ENCODE assay signal across 8 cellular contexts in genomic region chr10:119893845-119894427, GRCh38. TPM values are rescaled to one million over a fixed set of nuclear protein-coding genes. Genes with fewer than 3 reads are reported as not detected.
DNase-seq lines count a peak whose midpoint lies in the region; ATAC-seq and TF ChIP-seq lines count a peak whose summit lies in the region.

No MANE protein-coding gene starts in this region.

- H3K9ac ChIP-seq in PC-3 (ENCODE audit: low read length) (0 out of 2 replicates have a peak overlapping the region, but pooled peaks have one; percentile 96), endodermal cell (ENCODE audit: extremely low read depth, low read length, poor library complexity, severe bottlenecking) (no peak overlapping the region), trophoblast cell (ENCODE audit: low read length) (no peak overlapping the region)

- peak overlapping the region; percentile 98 for H3K4me2 ChIP-seq in PC-3 (ENCODE audit: low read length)
- H3K4me2 ChIP-seq in trophoblast cell (ENCODE audit: low read length) = peak overlapping the region; percentile 42

- H3K14ac ChIP-seq in trophoblast cell (ENCODE audit: low read length) = no peak overlapping the region

- no peaks in the 10 kb centered on the region for H3K27me3 ChIP-seq in GM06990 (replicated peaks; ENCODE audit: control insufficient read depth, insufficient read depth, low read length)
- H3K27me3 ChIP-seq in PC-3 (ENCODE audit: low read length) = no peaks in the 10 kb centered on the region
- H3K27me3 ChIP-seq in endodermal cell (ENCODE audit: control insufficient read depth, insufficient read depth, low read length, poor library complexity, severe bottlenecking) = no peaks in the 10 kb centered on the region
- H3K27me3 ChIP-seq in trophoblast cell (ENCODE audit: insufficient read depth, low read length) = no peaks in the 10 kb centered on the region

- CTCF ChIA-PET in PC-3 (lab: Charles Lee) = no interaction called here

- WGBS in endodermal cell (ENCODE audit: insufficient coverage in 1 of 2, insufficient read length in 1 of 2), 2 experiments = 88 to 89% methylated on average over 1 to 3 of the region's 3 CpGs
- WGBS in trophoblast cell (ENCODE audit: extremely low coverage, insufficient coverage, insufficient read length) = no CpG with 5 or more reads among the region's 3 CpGs

- H3K9me3 ChIP-seq in PC-3 (ENCODE audit: low read length) (no peaks in the 10 kb centered on the region), endodermal cell (ENCODE audit: control insufficient read depth, low read length) (peaks cover 11% of the 10 kb centered on the region), trophoblast cell (ENCODE audit: insufficient read depth, low read depth, low read length) (peaks cover 2% of the 10 kb centered on the region)

- no peak overlapping the region for H2BK5ac ChIP-seq in trophoblast cell (ENCODE audit: low read depth, low read length, poor library complexity)

- H4K12ac ChIP-seq in trophoblast cell (ENCODE audit: low read depth, low read length) = no peak overlapping the region

- peak overlapping the region; percentile 95 for H3K4me3 Mint-ChIP-seq in endodermal cell

- H3K27me3 Mint-ChIP-seq in endodermal cell (ENCODE audit: insufficient read depth) = no peaks in the 10 kb centered on the region

- H3K9me2 ChIP-seq in PC-3 (replicated peaks; ENCODE audit: low read length) = no peaks in the 10 kb centered on the region

- no peak for ATAC-seq in PC-3

- intact Hi-C loops in PC-3 (cut with micrococcal nuclease) = no loop called here

- H2AFZ ChIP-seq in PC-3 (ENCODE audit: low read length) (no peak overlapping the region), trophoblast cell (ENCODE audit: insufficient read depth, low read length, poor library complexity) (no peak overlapping the region)

- H2BK120ac ChIP-seq in trophoblast cell (ENCODE audit: insufficient read depth, low read length, poor library complexity) = no peak overlapping the region

- peaks cover 33% of the 10 kb centered on the region for H3K36me3 Mint-ChIP-seq in endodermal cell (ENCODE audit: low read depth)

- peaks cover 39% of the 10 kb centered on the region for H3K4me1 Mint-ChIP-seq in endodermal cell

- no peak for TF ChIP-seq CTCF in GM06990 (IDR thresholded peaks at IDR 0.05; ENCODE audit: insufficient read depth, low read length, poor library complexity, severe bottlenecking)
- no peak for TF ChIP-seq CTCF in PC-3 (conservative IDR thresholded peaks at IDR 0.05; ENCODE audit: low read depth, low read length)
- TF ChIP-seq CTCF in endodermal cell (conservative IDR thresholded peaks at IDR 0.05) = no peak

- H3K9me3 Mint-ChIP-seq in endodermal cell = peaks cover 20% of the 10 kb centered on the region

- no peaks in the 10 kb centered on the region for H3F3A ChIP-seq in PC-3 (ENCODE audit: low read length, unreplicated experiment)

- peaks cover 12% of the 10 kb centered on the region for H3K36me3 ChIP-seq in GM06990 (ENCODE audit: control insufficient read depth, insufficient read depth, low read length)
- H3K36me3 ChIP-seq in PC-3 (ENCODE audit: low read depth, low read length) = peaks cover 12% of the 10 kb centered on the region
- H3K36me3 ChIP-seq in endodermal cell (ENCODE audit: control insufficient read depth, insufficient read depth, low read length) = peaks cover 34% of the 10 kb centered on the region
- peaks cover 9 to 13% of the 10 kb centered on the region in 2 experiments for H3K36me3 ChIP-seq in trophoblast cell (ENCODE audit: control insufficient read depth in 1 of 2, insufficient read depth in 2 of 2, low read length in 2 of 2)

- no peak overlapping the region for H2BK12ac ChIP-seq in trophoblast cell (ENCODE audit: low read length)

- no peak overlapping the region for H3K27ac Mint-ChIP-seq in endodermal cell

- no peak overlapping the region for H4K8ac ChIP-seq in trophoblast cell (ENCODE audit: low read depth, low read length)

- H2AK5ac ChIP-seq in trophoblast cell (ENCODE audit: low read length) = no peak overlapping the region

- peaks cover 8% of the 10 kb centered on the region for H3K79me1 ChIP-seq in trophoblast cell (ENCODE audit: low read length)

- H3K79me2 ChIP-seq in PC-3 (ENCODE audit: low read length) (peaks cover 69% of the 10 kb centered on the region), trophoblast cell (ENCODE audit: control insufficient read depth, insufficient read depth, low read length, poor library complexity) (peaks cover 8% of the 10 kb centered on the region)

- POLR2A ChIA-PET in PC-3 (lab: Charles Lee; ENCODE audit: unreplicated experiment) = interaction anchor here (0.7 kb wide), 1 partner anchor 1156 kb away, joined by 5 read pairs; no protein-coding TSS in a partner anchor

- H3K27ac ChIP-seq in PC-3 (ENCODE audit: low read length) = no peak overlapping the region
- H3K27ac ChIP-seq in endodermal cell (ENCODE audit: low read depth, low read length) = no peak overlapping the region
- H3K27ac ChIP-seq in trophoblast cell (ENCODE audit: low read depth, low read length) = no peak overlapping the region

- H3K23ac ChIP-seq in trophoblast cell (ENCODE audit: low read length) = no peak overlapping the region

- H4K20me1 ChIP-seq in PC-3 (ENCODE audit: low read length) = peaks cover 31% of the 10 kb centered on the region

- no peak overlapping the region for H3K18ac ChIP-seq in trophoblast cell (ENCODE audit: low read length)

- BruUV-seq in PC-3 (replicated peaks; lab: Mats Ljungman, UMichigan) = no TSS peak

- no peak overlapping the region for H4K91ac ChIP-seq in trophoblast cell (ENCODE audit: low read depth, low read length)

- DNase-seq in GM06990 (ENCODE audit: extremely low read depth, insufficient read length) (no peak), PC-3 (no peak), endodermal cell (no peak), trophoblast cell (no peak), DMS153 treated with DMSO at 0.1 percent for 48 hours (lab: John Stamatoyannopoulos, UW; ENCODE audit: unreplicated experiment) (no peak), GM19240 (ENCODE audit: insufficient read length, low spot score) (no peak), OCI-M1 (lab: John Stamatoyannopoulos, UW) (no peak), UCSD-AML1 (lab: John Stamatoyannopoulos, UW; ENCODE audit: unreplicated experiment) (no peak)

- H3K4ac ChIP-seq in trophoblast cell (ENCODE audit: low read depth, low read length) = peak overlapping the region; percentile 64

- H3K4me1 ChIP-seq in PC-3 (ENCODE audit: insufficient read depth, low read length) (peaks cover 36% of the 10 kb centered on the region), endodermal cell (ENCODE audit: control insufficient read depth, insufficient read depth, low read length) (peaks cover 2% of the 10 kb centered on the region), trophoblast cell (ENCODE audit: control insufficient read depth in 1 of 2, insufficient read depth in 2 of 2, low read length in 2 of 2) (peaks cover 0 to 3% of the 10 kb centered on the region in 2 experiments)

- H3K4me3 ChIP-seq in GM06990 (replicated peaks; ENCODE audit: low read depth, low read length) = peak overlapping the region; percentile 50
- H3K4me3 ChIP-seq in PC-3 (ENCODE audit: low read length) = peak overlapping the region; percentile 93
- peak overlapping the region; percentile 83 for H3K4me3 ChIP-seq in endodermal cell (ENCODE audit: low read length)
- H3K4me3 ChIP-seq in trophoblast cell (ENCODE audit: low read depth, low read length) = no peak overlapping the region

RNA-seq across cellular contexts. Expression of gene SEC23IP, which starts 1.4 kb away (rescaled TPM):
- 39.3 and 42.7 TPM in 2 replicates for total RNA-seq in PC-3 (2014; rRNA removed)
- 10 to 100 TPM; 70.5 to 93.6 TPM for total RNA-seq in endodermal cell
- 38.1 TPM for polyA plus RNA-seq in endodermal cell (2013, experiment 1 of 2)
- polyA plus RNA-seq in endodermal cell (2013, experiment 2 of 2) = 37.3 TPM
- polyA plus RNA-seq in trophoblast cell (2013) = 46.1 and 50.7 TPM in 2 replicates

RNA-seq across cellular contexts. Expression of gene MCMBP, which starts 21.3 kb away (rescaled TPM):
- total RNA-seq in PC-3 (2014; rRNA removed) (34.7 and 36.1 TPM in 2 replicates), endodermal cell (10 to 100 TPM; 96.6 to 98.9 TPM)
- polyA plus RNA-seq in endodermal cell (2013, experiment 1 of 2) = 73.9 TPM
- polyA plus RNA-seq in endodermal cell (2013, experiment 2 of 2) = 69.9 TPM
- 39.8 and 40.3 TPM in 2 replicates for polyA plus RNA-seq in trophoblast cell (2013)
